8 cellular contexts compared by ENCODE assay signal in genomic region chr16:75622762-75623605, GRCh38. TPM values are rescaled to one million over a fixed set of nuclear protein-coding genes. Genes with fewer than 3 reads are reported as not detected.
DNase-seq lines count a peak whose midpoint lies in the region; ATAC-seq lines count a peak whose summit lies in the region.

Gene ADAT1, minus strand, starts transcription at chr16:75623281. Its CDS starts 2,482 bp downstream, at chr16:75620799.

- peak within 1 kb of the TSS; percentile 95 to 99 (median 96) for H3K4me3 Mint-ChIP-seq in CD8-positive, alpha-beta memory T cell

- H3K36me3 ChIP-seq in CD8-positive, alpha-beta memory T cell (ENCODE audit: insufficient read depth, low read length): peaks cover 30% of the 10 kb centered on the region

- DNase-seq in CD8-positive, alpha-beta memory T cell: peak; percentile 96 to 99 (median 98)
- DNase-seq in HS-5 (ENCODE audit: low read depth) (peak; percentile 98), lung microvascular endothelial cell (ENCODE audit: low read depth in 2 of 2) (peak; percentile 98 to 99)
- peak; percentile 88 for DNase-seq in NK-92 treated with Interleukin-12 subunit alpha and Interleukin-12 subunit beta, amount 100 ng/mL, for 24 hours (lab: John Stamatoyannopoulos, UW)
- DNase-seq in activated CD8-positive, alpha-beta memory T cell treated with anti-CD3 and anti-CD28 coated beads for 24 hours: peak; percentile 96
- DNase-seq in effector CD8-positive, alpha-beta T cell (lab: John Stamatoyannopoulos, UW): peak; percentile 97
- peak; percentile 95 to 96 (median 96) for DNase-seq in stimulated activated CD4-positive, alpha-beta T cell treated with anti-CD3 and anti-CD28 coated beads, TNF-alpha, amount 100 ng/mL, for 48 hours (ENCODE audit: low read depth in 3 of 3)

- peak within 1 kb of the TSS; percentile 75 for H3K4me3 ChIP-seq in CD8-positive, alpha-beta memory T cell (ENCODE audit: low read length)

- peaks cover 64 to 86% (median 78%) of the 10 kb centered on the region in 3 donors for H3K4me1 Mint-ChIP-seq in CD8-positive, alpha-beta memory T cell

- H3K9me3 ChIP-seq in CD8-positive, alpha-beta memory T cell (ENCODE audit: low read length): no peaks in the 10 kb centered on the region

- peak within 1 kb of the TSS; percentile 96 for H3K27ac ChIP-seq in CD8-positive, alpha-beta memory T cell (ENCODE audit: low read depth, low read length)

- H3K27me3 ChIP-seq in CD8-positive, alpha-beta memory T cell (ENCODE audit: insufficient read depth, low read length, poor library complexity, severe bottlenecking): no peaks in the 10 kb centered on the region

- ATAC-seq in GM19468 (IDR thresholded peaks at IDR 0.05; ENCODE audit: extremely low read depth, unreplicated experiment): peak; percentile 94

- CTCF ChIA-PET in CD8-positive, alpha-beta memory T cell (lab: Charles Lee): interaction anchor here (0.9 to 4.4 kb wide), 12 partner anchors 22 to 189 kb away, joined by 3 to 46 read pairs (median 5); partner anchors contain the start of genes CFDP1, GABARAPL2, KARS1 and TERF2IP

- H3K27me3 Mint-ChIP-seq in CD8-positive, alpha-beta memory T cell: no peaks in the 10 kb centered on the region

- POLR2A ChIA-PET in CD8-positive, alpha-beta memory T cell (lab: Charles Lee): interaction anchor here (0.6 to 4.6 kb wide), 11 partner anchors 26 to 638 kb away, joined by 3 to 148 read pairs (median 7); partner anchors contain the start of genes CFDP1, GABARAPL2, KARS1 and TERF2IP

- H3K27ac Mint-ChIP-seq in CD8-positive, alpha-beta memory T cell: peak within 1 kb of the TSS; percentile 95 to 100 (median 98)

- H3K36me3 Mint-ChIP-seq in CD8-positive, alpha-beta memory T cell: peaks cover 23 to 56% (median 34%) of the 10 kb centered on the region in 3 donors

- peaks cover 60% of the 10 kb centered on the region for H3K4me1 ChIP-seq in CD8-positive, alpha-beta memory T cell (ENCODE audit: insufficient read depth, low read length)

- H3K9me3 Mint-ChIP-seq in CD8-positive, alpha-beta memory T cell: peaks cover 0 to 3% (median 0%) of the 10 kb centered on the region in 5 donors

RNA-seq across cellular contexts. Expression of gene ADAT1, which starts in this region (rescaled TPM):
- 10 to 100 TPM; 57.9 to 59.8 TPM for total RNA-seq in CD8-positive, alpha-beta memory T cell
- 70.5 TPM for polyA plus RNA-seq in CD8-positive, alpha-beta memory T cell
- total RNA-seq in lung microvascular endothelial cell: 43.2 and 56.9 TPM in 2 replicates

Comparison
In these comparisons a context has a peak if more than half of its experiments do, and no peak if none do; other contexts are left out.
1. Peak in every context shown above with its lines: DNase-seq, ATAC-seq, H3K4me3 ChIP-seq and H3K27ac ChIP-seq.